ENCODE assay signal across 18 cellular contexts in genomic region chr10:72221278-72221677, GRCh38. TPM values are rescaled to one million over a fixed set of nuclear protein-coding genes. Genes with fewer than 3 reads are reported as not detected.
DNase-seq lines count a peak whose midpoint lies in the region; ATAC-seq and TF ChIP-seq lines count a peak whose summit lies in the region.
"Had no signal": no experiment of that assay in that cellular context is flagged by ENCODE, and none has a peak within 500 bp of the region (broad histone marks: within the 10 kb centered on the region; RNA-seq: fewer than 3 reads in every experiment).

No MANE protein-coding gene starts in this region.

- 42 to 83% (median 52%) methylated on average over 1 of the region's 1 CpG for WGBS in heart left ventricle, 4 donors

- no peaks in the 10 kb centered on the region for H3K27me3 ChIP-seq in heart left ventricle
- no peaks in the 10 kb centered on the region for H3K27me3 ChIP-seq in ascending aorta
- H3K27me3 ChIP-seq in gastrocnemius medialis = no peaks in the 10 kb centered on the region
- H3K27me3 ChIP-seq in tibial artery = no peaks in the 10 kb centered on the region
- H3K27me3 ChIP-seq: BLaER1 had no signal

- in situ Hi-C loops in gastrocnemius medialis (cut with MboI; ENCODE audit: low sequenced_read_pairs in 4 of 4) = loop anchor here in 2 of 4 donors (10.0 to 25.0 kb wide), 2 partner anchors 54 to 116 kb away; partner anchors contain the start of gene DDIT4 (in 1 of the 2)

- H3K27ac ChIP-seq in heart left ventricle = peak overlapping the region in 1 of 12 donors; percentile 42
- peak overlapping the region; percentile 63 to 85 for H3K27ac ChIP-seq in ascending aorta
- H3K27ac ChIP-seq in gastrocnemius medialis = peak overlapping the region; percentile 94 to 99 (median 98)
- H3K27ac ChIP-seq in tibial artery = peak overlapping the region; percentile 92 to 94
- H3K27ac ChIP-seq: BLaER1, HL-60 had no signal

- TF ChIP-seq CTCF in heart left ventricle (IDR thresholded peaks at IDR 0.05) (no peak), ascending aorta (IDR thresholded peaks at IDR 0.05) (no peak), gastrocnemius medialis (IDR thresholded peaks at IDR 0.05 in 4 of 5, conservative IDR thresholded peaks at IDR 0.05 in 1 of 5) (no peak), tibial artery (IDR thresholded peaks at IDR 0.05) (no peak)

- H3K4me3 ChIP-seq in heart left ventricle (no peak overlapping the region), ascending aorta (no peak overlapping the region), gastrocnemius medialis (no peak overlapping the region), tibial artery (no peak overlapping the region)
- H3K4me3 ChIP-seq: BLaER1, GM12878, GM23338 had no signal

- DNase-seq in left ventricle myocardium superior (no peak), heart left ventricle (no peak), ascending aorta (ENCODE audit: low spot score in 2 of 2) (no peak), gastrocnemius medialis (no peak), tibial artery (peak in 1 of 2 donors; percentile 62), sciatic nerve (ENCODE audit: low spot score) (no peak)
- DNase-seq: 8988T; Calu3; CD8-positive, alpha-beta T cell; DND-41; EL; HCEC 1CT had no signal

- H3K9me3 ChIP-seq in heart left ventricle (no peaks in the 10 kb centered on the region), ascending aorta (no peaks in the 10 kb centered on the region), gastrocnemius medialis (no peaks in the 10 kb centered on the region), tibial artery (no peaks in the 10 kb centered on the region)
- H3K9me3 ChIP-seq: BLaER1 had no signal

- H3K36me3 ChIP-seq in heart left ventricle (peaks cover 0 to 48% (median 39%) of the 10 kb centered on the region in 9 donors), ascending aorta (peaks cover 4 to 35% of the 10 kb centered on the region in 2 donors), gastrocnemius medialis (peaks cover 0 to 5% of the 10 kb centered on the region in 2 donors), tibial artery (peaks cover 23 to 36% (median 28%) of the 10 kb centered on the region in 3 donors)

- intact Hi-C loops in left ventricle myocardium superior (cut with micrococcal nuclease) (no loop called here), heart left ventricle (cut with DNase I) (loop anchor here in 5 of 10 donors (5.0 to 10.0 kb wide), 7 partner anchors 89 to 266 kb away; no protein-coding TSS in a partner anchor), ascending aorta (cut with DNase I) (no loop called here), gastrocnemius medialis (cut with DNase I; ENCODE audit: low total_unique reads) (loop anchor here (5.0 kb wide), 1 partner anchor 89 kb away; no protein-coding TSS in a partner anchor), tibial artery (cut with DNase I; ENCODE audit: low total_unique reads) (no loop called here), sciatic nerve (cut with DNase I) (no loop called here)

- H3K4me1 ChIP-seq in heart left ventricle (peaks cover 6 to 67% (median 37%) of the 10 kb centered on the region in 12 donors), ascending aorta (peaks cover 5 to 56% of the 10 kb centered on the region in 2 donors), gastrocnemius medialis (peaks cover 65 to 72% of the 10 kb centered on the region in 2 donors), tibial artery (peaks cover 0 to 90% (median 37%) of the 10 kb centered on the region in 4 donors)

- TF ChIP-seq POLR2A in heart left ventricle (IDR thresholded peaks at IDR 0.05) (no peak), gastrocnemius medialis (IDR thresholded peaks at IDR 0.05) (no peak)

- peak; percentile 15 for ATAC-seq in left ventricle myocardium superior
- ATAC-seq in heart left ventricle = no peak
- peak; percentile 71 to 74 for ATAC-seq in gastrocnemius medialis
- ATAC-seq in GM18517 (IDR thresholded peaks at IDR 0.05; ENCODE audit: unreplicated experiment) = no peak
- ATAC-seq in GM18861 (IDR thresholded peaks at IDR 0.05; ENCODE audit: unreplicated experiment) = no peak
- no peak for ATAC-seq in sciatic nerve
- ATAC-seq: CD8-positive, alpha-beta T cell; GM12878; GM23338 had no signal

RNA-seq across cellular contexts. Expression of gene ASCC1, which starts 5.2 kb away (rescaled TPM):
- 34.7 TPM for total RNA-seq in left ventricle myocardium superior
- 10 to 100 TPM; 26.4 to 44.8 (median 35.3) TPM for total RNA-seq in heart left ventricle
- polyA plus RNA-seq in heart left ventricle = 10 to 100 TPM; 12.0 to 49.6 TPM
- 5.5 TPM for total RNA-seq in ascending aorta
- 10 to 100 TPM; 26.1 to 31.1 (median 29.6) TPM for total RNA-seq in gastrocnemius medialis
- 37.4 TPM for total RNA-seq in sciatic nerve

RNA-seq across cellular contexts. Expression of gene ANAPC16, which starts 5.5 kb away (rescaled TPM):
- total RNA-seq in left ventricle myocardium superior (260 TPM), heart left ventricle (100 to 1,000 TPM; 135 to 237 (median 179) TPM), ascending aorta (22.8 TPM), gastrocnemius medialis (100 to 1,000 TPM in 2 of 4 donors, 10 to 100 TPM in 2; 70.9 to 168 (median 105) TPM), sciatic nerve (76.1 TPM)
- polyA plus RNA-seq in heart left ventricle = 100 to 1,000 TPM; 124 to 242 TPM

RNA-seq across cellular contexts. Expression of gene DDIT4, which starts 52.4 kb away (rescaled TPM):
- total RNA-seq in left ventricle myocardium superior = 64.2 TPM
- 10 to 100 TPM; 14.6 to 68.2 (median 40.4) TPM for total RNA-seq in heart left ventricle
- polyA plus RNA-seq in heart left ventricle = 100 to 1,000 TPM in 1 of 2 donors, 10 to 100 TPM in 1; 59.4 to 112 TPM
- total RNA-seq in ascending aorta = 394 TPM
- 100 to 1,000 TPM; 296 to 667 (median 319) TPM for total RNA-seq in gastrocnemius medialis
- 232 TPM for total RNA-seq in sciatic nerve

Comparison
In these comparisons a context has a peak if more than half of its experiments do, and no peak if none do; other contexts are left out.
1. ATAC-seq: peak in left ventricle myocardium superior (single experiment) and gastrocnemius medialis (2 of 2); none in heart left ventricle (0 of 4), GM18517 (single experiment), GM18861 (single experiment) and sciatic nerve (single experiment).